ENCODE assay signal across 8 cellular contexts in genomic region chr11:11841121-11841604, GRCh38. TPM values are rescaled to one million over a fixed set of nuclear protein-coding genes. Genes with fewer than 3 reads are reported as not detected.
A peak's percentile ranks its signal among the peaks of the same experiment; 100 is the strongest.
DNase-seq lines count a peak whose midpoint lies in the region; ATAC-seq and TF ChIP-seq lines count a peak whose summit lies in the region.

No MANE protein-coding gene starts in this region.

- H3K9me3 ChIP-seq in liver (ENCODE audit: control insufficient read depth in 4 of 4, low read length in 3 of 4) (no peaks in the 10 kb centered on the region), thyroid gland (no peaks in the 10 kb centered on the region)

- H3K4me1 ChIP-seq in liver (ENCODE audit: control insufficient read depth in 4 of 4, insufficient read depth in 4 of 4, low read length in 3 of 4) (peaks cover 5 to 19% (median 8%) of the 10 kb centered on the region in 4 donors), thyroid gland (peaks cover 24 to 25% of the 10 kb centered on the region in 2 donors)

- intact Hi-C loops in thyroid gland (cut with DNase I), result no loop called here

- TF ChIP-seq POLR2A in thyroid gland (IDR thresholded peaks at IDR 0.05), result peak in 1 of 2 donors; percentile 3

- no peak for TF ChIP-seq CTCF in coronary artery (IDR thresholded peaks at IDR 0.05)
- no peak for TF ChIP-seq CTCF in liver (IDR thresholded peaks at IDR 0.05; ENCODE audit: low read depth, low read length, missing input control)
- TF ChIP-seq CTCF in thyroid gland (IDR thresholded peaks at IDR 0.05), result no peak

- no peaks in the 10 kb centered on the region for H3K36me3 ChIP-seq in liver (ENCODE audit: control insufficient read depth in 4 of 4, insufficient read depth in 3 of 4, low read depth in 1 of 4, low read length in 3 of 4)
- H3K36me3 ChIP-seq in thyroid gland, result no peaks in the 10 kb centered on the region

- TF ChIP-seq RAD21 in liver (IDR thresholded peaks at IDR 0.05), result no peak

- H3K27ac ChIP-seq in coronary artery (peak overlapping the region; percentile 96 to 99), liver (ENCODE audit: low read depth in 1 of 2, low read length in 2 of 2) (peak overlapping the region; percentile 100), thyroid gland (peak overlapping the region; percentile 96 to 99 (median 99))

- WGBS in liver, result 5% methylated on average over 17 of the region's 17 CpGs
- WGBS in thyroid gland, 2 donors, result 6 to 15% methylated on average over 16 to 17 of the region's 17 CpGs

- peak; percentile 22 for ATAC-seq in HG02981 (IDR thresholded peaks at IDR 0.05; ENCODE audit: unreplicated experiment)

- peak overlapping the region; percentile 91 to 99 for H3K9ac ChIP-seq in liver (ENCODE audit: low read depth in 1 of 2, low read length in 2 of 2)

- H3K27me3 ChIP-seq in liver (ENCODE audit: control insufficient read depth in 4 of 4, insufficient read depth in 4 of 4, low read length in 3 of 4) (no peaks in the 10 kb centered on the region), thyroid gland (no peaks in the 10 kb centered on the region)

- H3K4me3 ChIP-seq in coronary artery, result peak overlapping the region; percentile 97
- H3K4me3 ChIP-seq in liver (ENCODE audit: low read depth in 1 of 3, low read length in 3 of 3), result peak overlapping the region; percentile 78 to 96 (median 84)
- H3K4me3 ChIP-seq in thyroid gland (replicated peaks in 1 of 3), result peak overlapping the region; percentile 58 to 83 (median 60)

- peak; percentile 17 for DNase-seq in stimulated activated CD4-positive, alpha-beta T cell treated with anti-CD3 and anti-CD28 coated beads, Interleukin-1b, Interleukin-23, amount 100 ng/mL, for 48 hours
- no peak for DNase-seq in stimulated activated CD4-positive, alpha-beta T cell treated with anti-CD3 and anti-CD28 coated beads, Interleukin-15, amount 100 ng/mL, for 24 hours
- DNase-seq in NCI-H82 (lab: John Stamatoyannopoulos, UW) (peak; percentile 69), coronary artery (ENCODE audit: low spot score) (peak; percentile 83), thyroid gland (peak; percentile 40 to 46), D341Med (ENCODE audit: low spot score) (no peak)

TF ChIP-seq in liver, 16 proteins besides CTCF, POLR2A, EP300 and RAD21:
- TF ChIP-seq, protein P1, sequence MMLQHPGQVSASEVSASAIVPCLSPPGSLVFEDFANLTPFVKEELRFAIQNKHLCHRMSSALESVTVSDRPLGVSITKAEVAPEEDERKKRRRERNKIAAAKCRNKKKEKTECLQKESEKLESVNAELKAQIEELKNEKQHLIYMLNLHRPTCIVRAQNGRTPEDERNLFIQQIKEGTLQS (IDR thresholded peaks at IDR 0.05), result no peak
- TF ChIP-seq TAF1 (conservative IDR thresholded peaks at IDR 0.05), result peak; percentile 87

RNA-seq across cellular contexts. Expression of gene USP47, which starts 0.6 kb away (rescaled TPM):
- total RNA-seq in liver, result 10 to 100 TPM; 38.2 to 55.1 TPM
- 10 to 100 TPM; 14.9 to 26.3 TPM for polyA plus RNA-seq in liver
- 100 to 1,000 TPM in 1 of 4 donors, 10 to 100 TPM in 3; 85.2 to 154 (median 94.5) TPM for total RNA-seq in thyroid gland

Comparison
In these comparisons a context has a peak if more than half of its experiments do, and no peak if none do; other contexts are left out.
1. DNase-seq: peak in stimulated activated CD4-positive, alpha-beta T cell treated with anti-CD3 and anti-CD28 coated beads, Interleukin-1b, Interleukin-23, amount 100 ng/mL, for 48 hours (single experiment), NCI-H82 (single experiment), coronary artery (single experiment) and thyroid gland (2 of 2); none in stimulated activated CD4-positive, alpha-beta T cell treated with anti-CD3 and anti-CD28 coated beads, Interleukin-15, amount 100 ng/mL, for 24 hours (single experiment) and D341Med (single experiment).
2. Peak in every context shown above with its lines, with median percentiles within 50 percentile points of each other: H3K27ac ChIP-seq and H3K4me3 ChIP-seq.